In genomic region chr3:78847603-78848002, GRCh38 we compare ENCODE assay signal across 33 cellular contexts.
"Had no signal": no experiment of that assay in that cellular context is flagged by ENCODE, and none has a peak within 500 bp of the region (broad histone marks: within the 10 kb centered on the region; RNA-seq: fewer than 3 reads in every experiment).

No MANE protein-coding gene starts in this region.

- ATAC-seq: activated CD8-positive, alpha-beta memory T cell treated with anti-CD3 and anti-CD28 coated beads, Interleukin-2, amount 10 ng/mL, durations not matched to agents 7 days and 5 days; activated T-cell treated with anti-CD3 and anti-CD28 coated beads, Interleukin-2, amount 50 U/mL, for 72 hours; activated T-helper 17 cell treated with anti-CD3 and anti-CD28 coated beads, Interleukin-2, amount 50 U/mL, for 72 hours; K562; Right ventricle myocardium inferior had no signal

- FAIRE-seq: K562, RCC 7860 had no signal

- H3K36me3 ChIP-seq: ascending aorta, cardiac muscle cell, WERI-Rb-1 had no signal

- H3K4me3 Mint-ChIP-seq: activated CD4-positive, alpha-beta memory T cell treated with anti-CD3 and anti-CD28 coated beads, Interleukin-2, amount 10 ng/mL, durations not matched to agents 7 days and 5 days; activated CD8-positive, alpha-beta memory T cell treated with anti-CD3 and anti-CD28 coated beads, Interleukin-2, amount 10 ng/mL, durations not matched to agents 7 days and 5 days; activated naive CD4-positive, alpha-beta T cell treated with anti-CD3 and anti-CD28 coated beads, Interleukin-2, amount 50 U/mL, for 24 hours; activated naive CD8-positive, alpha-beta T cell treated with anti-CD3 and anti-CD28 coated beads, Interleukin-2, amount 10 ng/mL, durations not matched to agents 7 days and 5 days; activated T-cell treated with anti-CD3 and anti-CD28 coated beads, Interleukin-2, amount 50 U/mL, for 72 hours; activated T-helper 17 cell treated with anti-CD3 and anti-CD28 coated beads, Interleukin-2, amount 50 U/mL, for 72 hours had no signal

- H2AFZ ChIP-seq: PC-9 had no signal

- H3K9me3 Mint-ChIP-seq: activated naive CD4-positive, alpha-beta T cell treated with anti-CD3 and anti-CD28 coated beads, Interleukin-2, amount 50 U/mL, for 24 hours; activated naive CD8-positive, alpha-beta T cell treated with anti-CD3 and anti-CD28 coated beads, Interleukin-2, amount 10 ng/mL, durations not matched to agents 7 days and 5 days had no signal

- H3K4me2 ChIP-seq: PC-9 had no signal

- DNase-seq: activated CD4-positive, alpha-beta memory T cell treated with anti-CD3 and anti-CD28 coated beads, Interleukin-2, amount 10 ng/mL, durations not matched to agents 7 days and 5 days; activated CD4-positive, alpha-beta T cell treated with anti-CD3 and anti-CD28 coated beads for 1 hour; activated CD4-positive, alpha-beta T cell treated with anti-CD3 and anti-CD28 coated beads for 48 hours; activated CD4-positive, CD25-positive, alpha-beta regulatory T cell; activated CD8-positive, alpha-beta memory T cell treated with anti-CD3 and anti-CD28 coated beads for 24 hours; activated CD8-positive, alpha-beta memory T cell treated with anti-CD3 and anti-CD28 coated beads, Interleukin-2, amount 10 ng/mL, durations not matched to agents 7 days and 5 days; activated CD8-positive, alpha-beta memory T cell treated with anti-CD3 and anti-CD28 coated beads, Interleukin-2, amount 50 U/mL, for 48 hours; activated effector memory CD4-positive, alpha-beta T cell treated with anti-CD3 and anti-CD28 coated beads, Interleukin-2, amount 50 U/mL, for 16 hours; activated naive CD4-positive, alpha-beta T cell treated with Interleukin-2 at 50 U/mL for 16 hours; activated naive CD8-positive, alpha-beta T cell treated with anti-CD3 and anti-CD28 coated beads, Interleukin-2, amount 10 ng/mL, durations not matched to agents 7 days and 5 days; activated T-cell treated with anti-CD3 and anti-CD28 coated beads, Interleukin-2, amount 50 U/mL, for 1 hour; activated T-cell treated with anti-CD3 and anti-CD28 coated beads, Interleukin-2, amount 50 U/mL, for 72 hours; amygdala; IMR-90; NCI-H1105; NCI-H1417 treated with DMSO at 0.1 percent for 48 hours; NCI-H187 treated with DMSO at 0.1 percent for 48 hours; NCI-H345; NCI-H524 treated with DMSO at 0.1 percent for 48 hours; NCI-H748 treated with DMSO at 0.1 percent for 48 hours; NK-92 treated with Interleukin-12 subunit alpha and Interleukin-12 subunit beta, amount 100 ng/mL, for 24 hours; PC-9; T1000 had no signal

- H3K4me1 Mint-ChIP-seq: activated CD4-positive, alpha-beta memory T cell treated with anti-CD3 and anti-CD28 coated beads, Interleukin-2, amount 10 ng/mL, durations not matched to agents 7 days and 5 days; activated CD8-positive, alpha-beta memory T cell treated with anti-CD3 and anti-CD28 coated beads, Interleukin-2, amount 10 ng/mL, durations not matched to agents 7 days and 5 days; activated naive CD4-positive, alpha-beta T cell treated with anti-CD3 and anti-CD28 coated beads, Interleukin-2, amount 50 U/mL, for 24 hours; activated naive CD8-positive, alpha-beta T cell treated with anti-CD3 and anti-CD28 coated beads, Interleukin-2, amount 10 ng/mL, durations not matched to agents 7 days and 5 days; activated T-helper 17 cell treated with anti-CD3 and anti-CD28 coated beads, Interleukin-2, amount 50 U/mL, for 72 hours had no signal

- H3K27ac Mint-ChIP-seq: activated CD4-positive, alpha-beta memory T cell treated with anti-CD3 and anti-CD28 coated beads, Interleukin-2, amount 10 ng/mL, durations not matched to agents 7 days and 5 days; activated CD8-positive, alpha-beta memory T cell treated with anti-CD3 and anti-CD28 coated beads, Interleukin-2, amount 10 ng/mL, durations not matched to agents 7 days and 5 days; activated naive CD4-positive, alpha-beta T cell treated with anti-CD3 and anti-CD28 coated beads, Interleukin-2, amount 50 U/mL, for 24 hours; activated naive CD8-positive, alpha-beta T cell treated with anti-CD3 and anti-CD28 coated beads, Interleukin-2, amount 10 ng/mL, durations not matched to agents 7 days and 5 days; activated T-cell treated with anti-CD3 and anti-CD28 coated beads, Interleukin-2, amount 50 U/mL, for 72 hours; activated T-helper 17 cell treated with anti-CD3 and anti-CD28 coated beads, Interleukin-2, amount 50 U/mL, for 72 hours had no signal

- H3K9me3 ChIP-seq: ascending aorta had no signal

- H3K36me3 Mint-ChIP-seq: activated CD8-positive, alpha-beta memory T cell treated with anti-CD3 and anti-CD28 coated beads, Interleukin-2, amount 10 ng/mL, durations not matched to agents 7 days and 5 days; activated naive CD4-positive, alpha-beta T cell treated with anti-CD3 and anti-CD28 coated beads, Interleukin-2, amount 50 U/mL, for 24 hours; activated naive CD8-positive, alpha-beta T cell treated with anti-CD3 and anti-CD28 coated beads, Interleukin-2, amount 10 ng/mL, durations not matched to agents 7 days and 5 days had no signal

- H3K27me3 ChIP-seq: ascending aorta, cardiac muscle cell had no signal

- H3K4me3 ChIP-seq: ascending aorta, cardiac muscle cell, K562, PC-9, SK-N-MC had no signal

- H3K27me3 Mint-ChIP-seq: activated CD4-positive, alpha-beta memory T cell treated with anti-CD3 and anti-CD28 coated beads, Interleukin-2, amount 10 ng/mL, durations not matched to agents 7 days and 5 days; activated CD8-positive, alpha-beta memory T cell treated with anti-CD3 and anti-CD28 coated beads, Interleukin-2, amount 10 ng/mL, durations not matched to agents 7 days and 5 days; activated naive CD4-positive, alpha-beta T cell treated with anti-CD3 and anti-CD28 coated beads, Interleukin-2, amount 50 U/mL, for 24 hours; activated naive CD8-positive, alpha-beta T cell treated with anti-CD3 and anti-CD28 coated beads, Interleukin-2, amount 10 ng/mL, durations not matched to agents 7 days and 5 days; activated T-helper 17 cell treated with anti-CD3 and anti-CD28 coated beads, Interleukin-2, amount 50 U/mL, for 72 hours had no signal

- H3K27ac ChIP-seq: ascending aorta, cardiac muscle cell, PC-9, RWPE1, SK-N-MC, WERI-Rb-1 had no signal
